ENCODE assay signal across 13 cellular contexts in genomic region chr5:4188704-4189103, GRCh38.
"Had no signal": no experiment of that assay in that cellular context is flagged by ENCODE, and none has a peak within 500 bp of the region (broad histone marks: within the 10 kb centered on the region; RNA-seq: fewer than 3 reads in every experiment).

No MANE protein-coding gene starts in this region.

- H3K79me2 ChIP-seq: parathyroid adenoma had no signal

- H3K4me1 Mint-ChIP-seq: activated naive CD8-positive, alpha-beta T cell treated with anti-CD3 and anti-CD28 coated beads, Interleukin-2, amount 10 ng/mL, durations not matched to agents 7 days and 5 days; stimulated activated memory B cell treated with anti-CD40 and anti-IgM and Interleukin-4, amounts not matched to agents 10 μg/mL and 1 μg/mL and 100 μg/mL, for 72 hours had no signal

- H3K27me3 ChIP-seq: breast epithelium had no signal

- H3K9ac ChIP-seq: parathyroid adenoma had no signal

- DNase-seq: activated CD4-positive, alpha-beta T cell treated with anti-CD3 and anti-CD28 coated beads for 1 hour; activated gamma-delta T cell; activated naive CD8-positive, alpha-beta T cell treated with anti-CD3 and anti-CD28 coated beads, Interleukin-2, amount 10 ng/mL, durations not matched to agents 7 days and 5 days; anterior cingulate cortex; hypothalamus; midbrain; substantia nigra; trophoblast cell had no signal

- H2AFZ ChIP-seq: parathyroid adenoma had no signal

- H3K4me2 ChIP-seq: smooth muscle cell had no signal

- H3K4me1 ChIP-seq: breast epithelium, parathyroid adenoma had no signal

- H3K27ac ChIP-seq: breast epithelium, parathyroid adenoma had no signal

- H3K4me3 Mint-ChIP-seq: activated naive CD8-positive, alpha-beta T cell treated with anti-CD3 and anti-CD28 coated beads, Interleukin-2, amount 10 ng/mL, durations not matched to agents 7 days and 5 days; stimulated activated memory B cell treated with anti-CD40 and anti-IgM and Interleukin-4, amounts not matched to agents 10 μg/mL and 1 μg/mL and 100 μg/mL, for 72 hours had no signal

- ATAC-seq: esophagus mucosa; stimulated activated memory B cell treated with anti-CD40 and anti-IgM and Interleukin-4, amounts not matched to agents 10 μg/mL and 1 μg/mL and 100 μg/mL, for 72 hours had no signal

- H3K36me3 Mint-ChIP-seq: activated naive CD8-positive, alpha-beta T cell treated with anti-CD3 and anti-CD28 coated beads, Interleukin-2, amount 10 ng/mL, durations not matched to agents 7 days and 5 days; stimulated activated memory B cell treated with anti-CD40 and anti-IgM and Interleukin-4, amounts not matched to agents 10 μg/mL and 1 μg/mL and 100 μg/mL, for 72 hours had no signal

- H3K27me3 Mint-ChIP-seq: activated naive CD8-positive, alpha-beta T cell treated with anti-CD3 and anti-CD28 coated beads, Interleukin-2, amount 10 ng/mL, durations not matched to agents 7 days and 5 days; stimulated activated memory B cell treated with anti-CD40 and anti-IgM and Interleukin-4, amounts not matched to agents 10 μg/mL and 1 μg/mL and 100 μg/mL, for 72 hours had no signal

- H3K27ac Mint-ChIP-seq: activated naive CD8-positive, alpha-beta T cell treated with anti-CD3 and anti-CD28 coated beads, Interleukin-2, amount 10 ng/mL, durations not matched to agents 7 days and 5 days; stimulated activated memory B cell treated with anti-CD40 and anti-IgM and Interleukin-4, amounts not matched to agents 10 μg/mL and 1 μg/mL and 100 μg/mL, for 72 hours had no signal
